In genomic region chr1:18907914-18908845, GRCh38 we compare ENCODE assay signal across 13 cellular contexts. TPM values are rescaled to one million over a fixed set of nuclear protein-coding genes. Genes with fewer than 3 reads are reported as not detected.
DNase-seq lines count a peak whose midpoint lies in the region; TF ChIP-seq lines count a peak whose summit lies in the region.
"Had no signal": no experiment of that assay in that cellular context is flagged by ENCODE, and none has a peak within 500 bp of the region (broad histone marks: within the 10 kb centered on the region; RNA-seq: fewer than 3 reads in every experiment).

No MANE protein-coding gene starts in this region.

- in situ Hi-C loops in ACHN (cut with HindIII; ENCODE audit: low pct_ligation_motif_present, low pct_unique_long_range_greater_than_20kb, low sequenced_read_pairs): no loop called here

- peaks cover 37% of the 10 kb centered on the region for H3K36me3 Mint-ChIP-seq in activated naive CD4-positive, alpha-beta T cell treated with anti-CD3 and anti-CD28 coated beads for 36 hours (ENCODE audit: low read depth)

- no peak overlapping the region for H3K4me3 Mint-ChIP-seq in activated naive CD4-positive, alpha-beta T cell treated with anti-CD3 and anti-CD28 coated beads for 36 hours

- peaks cover 9 to 18% (median 13%) of the 10 kb centered on the region in 11 experiments; a peak in 19 of 22 replicates for H3K9me3 ChIP-seq in BLaER1 treated with 17β-estradiol and CSF1 and Interleukin-3, amounts not matched to agents 10 nM and 100 nM (replicated peaks in 1 of 11)
- H3K9me3 ChIP-seq in Loucy (ENCODE audit: insufficient read depth, low read depth, low read length) (no peaks in the 10 kb centered on the region), neuronal stem cell (replicated peaks in 1 of 2; ENCODE audit: control insufficient read depth in 2 of 2, insufficient read depth in 1 of 2, low read depth in 1 of 2, low read length in 2 of 2) (no peaks in the 10 kb centered on the region)

- peak overlapping the region; percentile 9 to 60 (median 48); a peak in 18 of 20 replicates for H3K4me3 ChIP-seq in BLaER1 treated with 17β-estradiol and CSF1 and Interleukin-3, amounts not matched to agents 10 nM and 100 nM
- H3K4me3 ChIP-seq in Loucy (ENCODE audit: low read length, poor library complexity, severe bottlenecking): peak overlapping the region; percentile 65
- H3K4me3 ChIP-seq in neuronal stem cell (ENCODE audit: low read length in 2 of 2): no peak overlapping the region

- DNase-seq in dermis blood vessel endothelial cell (peak; percentile 66), neuronal stem cell (ENCODE audit: low spot score) (no peak), medulla oblongata (ENCODE audit: extremely low spot score) (no peak), ACHN (no peak)
- no peak for DNase-seq in activated naive CD4-positive, alpha-beta T cell treated with anti-CD3 and anti-CD28 coated beads for 36 hours
- DNase-seq in stimulated activated CD8-positive, alpha-beta memory T cell treated with anti-CD3 and anti-CD28 coated beads, Interleukin-4, amount 100 ng/mL, for 48 hours: no peak
- DNase-seq: foreskin keratinocyte, NCI-H146 had no signal

- peak overlapping the region; percentile 60 to 92 (median 82); a peak in 21 of 22 replicates for H3K27ac ChIP-seq in BLaER1 treated with 17β-estradiol and CSF1 and Interleukin-3, amounts not matched to agents 10 nM and 100 nM
- H3K27ac ChIP-seq in neuronal stem cell (replicated peaks; ENCODE audit: low read length): no peak overlapping the region
- H3K27ac ChIP-seq: C4-2B, foreskin keratinocyte had no signal

- H2AK5ac ChIP-seq in neuronal stem cell (ENCODE audit: low read depth, low read length): no peak overlapping the region

- no peak overlapping the region for H2BK15ac ChIP-seq in neuronal stem cell (ENCODE audit: low read length)

- peaks cover 19 to 34% (median 30%) of the 10 kb centered on the region in 11 experiments for H3K36me3 ChIP-seq in BLaER1 treated with 17β-estradiol and CSF1 and Interleukin-3, amounts not matched to agents 10 nM and 100 nM
- H3K36me3 ChIP-seq in Loucy (ENCODE audit: insufficient read depth, low read length): peaks cover 35% of the 10 kb centered on the region; the same call in 1 of the 2 replicates
- H3K36me3 ChIP-seq in neuronal stem cell (replicated peaks in 1 of 2; ENCODE audit: control insufficient read depth in 2 of 2, insufficient read depth in 2 of 2, low read length in 2 of 2): peaks cover 8 to 20% of the 10 kb centered on the region in 2 donors

- H3K79me2 ChIP-seq in Loucy (ENCODE audit: insufficient read depth, low read length): no peaks in the 10 kb centered on the region

- no peak overlapping the region for H4K8ac ChIP-seq in neuronal stem cell (ENCODE audit: low read depth, low read length)

- no peak overlapping the region for H2BK120ac ChIP-seq in neuronal stem cell (ENCODE audit: low read depth, low read length)

- H3K27ac Mint-ChIP-seq in activated naive CD4-positive, alpha-beta T cell treated with anti-CD3 and anti-CD28 coated beads for 36 hours: no peak overlapping the region

- no peak for TF ChIP-seq CTCF in Loucy (conservative IDR thresholded peaks at IDR 0.05; ENCODE audit: low read length)

- no peaks in the 10 kb centered on the region for H3K27me3 ChIP-seq in BLaER1 treated with 17β-estradiol and CSF1 and Interleukin-3, amounts not matched to agents 10 nM and 100 nM
- H3K27me3 ChIP-seq in Loucy (ENCODE audit: insufficient read depth, low read length, poor library complexity, severe bottlenecking): no peaks in the 10 kb centered on the region
- H3K27me3 ChIP-seq in neuronal stem cell (ENCODE audit: control insufficient read depth in 3 of 3, insufficient read depth in 3 of 3, low read depth in 1 of 3, low read length in 3 of 3): no peaks in the 10 kb centered on the region
- H3K27me3 ChIP-seq: foreskin keratinocyte had no signal

- peaks cover 27% of the 10 kb centered on the region for H3K4me1 Mint-ChIP-seq in activated naive CD4-positive, alpha-beta T cell treated with anti-CD3 and anti-CD28 coated beads for 36 hours (ENCODE audit: low read depth)

- peaks cover 52 to 91% (median 85%) of the 10 kb centered on the region in 10 experiments for H3K4me1 ChIP-seq in BLaER1 treated with 17β-estradiol and CSF1 and Interleukin-3, amounts not matched to agents 10 nM and 100 nM
- H3K4me1 ChIP-seq in Loucy (ENCODE audit: insufficient read depth, low read length, poor library complexity, severe bottlenecking) (peaks cover 37% of the 10 kb centered on the region), neuronal stem cell (ENCODE audit: control insufficient read depth in 2 of 2, insufficient read depth in 1 of 2, low read depth in 1 of 2, low read length in 2 of 2) (peaks cover 2 to 3% of the 10 kb centered on the region in 2 donors)

- H3K4me2 ChIP-seq in BLaER1 treated with 17β-estradiol and CSF1 and Interleukin-3, amounts not matched to agents 10 nM and 100 nM: peak overlapping the region; percentile 88 to 95 (median 93)
- H3K4me2 ChIP-seq in Loucy (ENCODE audit: low read depth, low read length, poor library complexity, severe bottlenecking) (peak overlapping the region; percentile 72), neuronal stem cell (ENCODE audit: insufficient read depth, low read length, poor library complexity, severe bottlenecking) (no peak overlapping the region)

- peaks cover 0 to 12% (median 0%) of the 10 kb centered on the region in 11 experiments; a peak in 2 of 22 replicates for H4K20me1 ChIP-seq in BLaER1 treated with 17β-estradiol and CSF1 and Interleukin-3, amounts not matched to agents 10 nM and 100 nM
- H4K20me1 ChIP-seq in Loucy (ENCODE audit: insufficient read depth, low read length, poor library complexity, severe bottlenecking): no peaks in the 10 kb centered on the region

- no peak overlapping the region for H2BK5ac ChIP-seq in neuronal stem cell (ENCODE audit: low read length)

- H2AFZ ChIP-seq in Loucy (ENCODE audit: low read length) (no peak overlapping the region), neuronal stem cell (ENCODE audit: low read length) (no peak overlapping the region)

- H3K18ac ChIP-seq in neuronal stem cell (ENCODE audit: low read length): no peak overlapping the region

- no peak overlapping the region for H3K4ac ChIP-seq in neuronal stem cell (ENCODE audit: low read length)

- H3K27me3 Mint-ChIP-seq in activated naive CD4-positive, alpha-beta T cell treated with anti-CD3 and anti-CD28 coated beads for 36 hours (ENCODE audit: low read depth): no peaks in the 10 kb centered on the region
- H3K27me3 Mint-ChIP-seq: progenitor cell of endocrine pancreas had no signal

- H4K91ac ChIP-seq in neuronal stem cell (ENCODE audit: low read depth, low read length, poor library complexity): no peak overlapping the region

- H2BK12ac ChIP-seq in neuronal stem cell (ENCODE audit: low read length): no peak overlapping the region

- no peaks in the 10 kb centered on the region for H3K79me1 ChIP-seq in neuronal stem cell (ENCODE audit: low read depth, low read length)

- no peaks in the 10 kb centered on the region for H3K9me2 ChIP-seq in Loucy (replicated peaks; ENCODE audit: low read depth, low read length)

- CTCF ChIA-PET in activated naive CD4-positive, alpha-beta T cell treated with anti-CD3 and anti-CD28 coated beads for 36 hours (lab: Charles Lee): interaction anchor here (0.6 to 3.9 kb wide), 33 partner anchors 8 to 1862 kb away, joined by 3 to 28 read pairs (median 5); no protein-coding TSS in a partner anchor

- H3K23ac ChIP-seq in neuronal stem cell (ENCODE audit: low read depth, low read length, poor library complexity): peak overlapping the region; percentile 25

- intact Hi-C loops in activated naive CD4-positive, alpha-beta T cell treated with anti-CD3 and anti-CD28 coated beads for 36 hours (cut with micrococcal nuclease): loop anchor here (1.0 to 10.0 kb wide), 7 partner anchors 43 to 747 kb away; no protein-coding TSS in a partner anchor

- no peak overlapping the region for H3K14ac ChIP-seq in neuronal stem cell (ENCODE audit: low read length)

- H3K9ac ChIP-seq in BLaER1 treated with 17β-estradiol and CSF1 and Interleukin-3, amounts not matched to agents 10 nM and 100 nM: peak overlapping the region; percentile 55 to 84 (median 73); a peak in 21 of 22 replicates
- H3K9ac ChIP-seq in Loucy (ENCODE audit: low read depth, low read length, poor library complexity, severe bottlenecking): peak overlapping the region; percentile 83
- H3K9ac ChIP-seq in neuronal stem cell (ENCODE audit: low read depth, low read length, poor library complexity): no peak overlapping the region

- WGBS in neuronal stem cell (ENCODE audit: extremely low coverage in 2 of 2, insufficient read length in 2 of 2, insufficient replicate concordance in 1 of 2), 2 donors: no CpG with 5 or more reads among the region's 22 CpGs

- H3F3A ChIP-seq in Loucy (ENCODE audit: low read depth): peaks cover 10% of the 10 kb centered on the region

- H3K9me3 Mint-ChIP-seq in activated naive CD4-positive, alpha-beta T cell treated with anti-CD3 and anti-CD28 coated beads for 36 hours: peaks cover 13% of the 10 kb centered on the region

RNA-seq across cellular contexts. Expression of gene ALDH4A1, which starts 5.8 kb away (rescaled TPM):
- total RNA-seq in dermis blood vessel endothelial cell: 17.8 and 27.9 TPM in 2 replicates
- 11.9 TPM for polyA plus RNA-seq in neuronal stem cell (2013, experiment 1 of 2)
- 11.5 TPM for polyA plus RNA-seq in neuronal stem cell (2013, experiment 2 of 2)
- total RNA-seq in activated naive CD4-positive, alpha-beta T cell treated with anti-CD3 and anti-CD28 coated beads for 36 hours: 10 to 100 TPM; 11.6 to 12.5 TPM

RNA-seq across cellular contexts. Expression of gene IFFO2, which starts 48.3 kb away (rescaled TPM):
- total RNA-seq in dermis blood vessel endothelial cell: 10.1 and 12.6 TPM in 2 replicates
- 3.4 TPM for polyA plus RNA-seq in neuronal stem cell (2013, experiment 1 of 2)
- polyA plus RNA-seq in neuronal stem cell (2013, experiment 2 of 2): 3.3 TPM
- total RNA-seq in activated naive CD4-positive, alpha-beta T cell treated with anti-CD3 and anti-CD28 coated beads for 36 hours: 10 to 100 TPM; 24.9 to 27.0 TPM

RNA-seq across cellular contexts. Expression of gene TAS1R2, which starts 48.7 kb away (rescaled TPM):
- total RNA-seq in dermis blood vessel endothelial cell: not detected in 2 replicates
- not detected for polyA plus RNA-seq in neuronal stem cell (2013, experiment 1 of 2)
- polyA plus RNA-seq in neuronal stem cell (2013, experiment 2 of 2): not detected
- not detected for total RNA-seq in activated naive CD4-positive, alpha-beta T cell treated with anti-CD3 and anti-CD28 coated beads for 36 hours
- total RNA-seq: foreskin keratinocyte, progenitor cell of endocrine pancreas had no signal
- polyA plus RNA-seq: adipose tissue, foreskin keratinocyte had no signal

Comparison
In these comparisons a context has a peak if more than half of its experiments do, and no peak if none do; other contexts are left out.
1. H3K4me3 ChIP-seq: peak in BLaER1 treated with 17β-estradiol and CSF1 and Interleukin-3, amounts not matched to agents 10 nM and 100 nM (10 of 10) and Loucy (single experiment); none in neuronal stem cell (0 of 2).